8 cellular contexts compared by ENCODE assay signal in the genomic region with DNA sequence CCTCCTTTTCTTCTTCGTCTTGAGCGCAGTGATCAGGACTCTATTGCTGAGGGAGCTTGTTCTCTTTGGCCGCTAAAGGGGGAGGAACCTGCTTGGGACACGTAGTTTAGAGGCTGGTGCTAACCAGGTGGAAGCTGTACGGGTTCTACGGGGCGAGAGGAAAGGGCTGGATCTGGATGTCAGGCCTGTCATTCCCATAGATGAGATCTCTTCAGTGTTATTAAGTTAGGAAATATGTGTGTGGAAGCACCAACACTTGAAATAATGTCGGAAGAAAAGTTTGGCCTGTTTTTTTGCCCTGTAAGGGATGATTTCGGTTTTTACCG. TPM values are rescaled to one million over a fixed set of nuclear protein-coding genes. Genes with fewer than 3 reads are reported as not detected.
DNase-seq lines count a peak whose midpoint lies in the region; ATAC-seq and TF ChIP-seq lines count a peak whose summit lies in the region.

No MANE protein-coding gene starts in this region.

- H3K27me3 Mint-ChIP-seq in dendritic cell treated with granulocyte-macrophage colony-stimulating factor and Interleukin-4, amounts not matched to agents 40 ng/mL and 50 ng/mL, for 4 days, result no peaks in the 10 kb centered on the region

- H3K27ac ChIP-seq in SK-N-SH (ENCODE audit: low read depth in 2 of 2, low read length in 1 of 2) (peak overlapping the region; percentile 91 to 96), lower lobe of right lung (peak overlapping the region; percentile 90), subcutaneous abdominal adipose tissue (ENCODE audit: low read depth, low read length) (peak overlapping the region; percentile 91)

- CTCF ChIA-PET in SK-N-SH (lab: Yijun Ruan, JAX), result interaction anchor here (0.6 to 1.2 kb wide), 3 partner anchors 76 to 983 kb away, joined by 3 to 10 read pairs (median 4); no protein-coding TSS in a partner anchor

- no peaks in the 10 kb centered on the region for H3K9me2 ChIP-seq in SK-N-SH

- H3K9ac ChIP-seq in SK-N-SH (peak overlapping the region; percentile 94), subcutaneous abdominal adipose tissue (ENCODE audit: low read length in 5 of 5) (peak overlapping the region; percentile 77 to 97 (median 94))

- no peaks in the 10 kb centered on the region for H3K9me3 ChIP-seq in SK-N-SH
- H3K9me3 ChIP-seq in lower lobe of right lung, result no peaks in the 10 kb centered on the region
- no peaks in the 10 kb centered on the region for H3K9me3 ChIP-seq in subcutaneous abdominal adipose tissue (ENCODE audit: control insufficient read depth in 5 of 5, low read length in 5 of 5)

- peaks cover 100% of the 10 kb centered on the region for H3K79me2 ChIP-seq in SK-N-SH (ENCODE audit: insufficient read depth)

- peak overlapping the region; percentile 95 for H3K4me2 ChIP-seq in SK-N-SH

- peaks cover 17% of the 10 kb centered on the region for H4K20me1 ChIP-seq in SK-N-SH (ENCODE audit: insufficient read depth)

- no peaks in the 10 kb centered on the region for H3K9me3 Mint-ChIP-seq in dendritic cell treated with granulocyte-macrophage colony-stimulating factor and Interleukin-4, amounts not matched to agents 40 ng/mL and 50 ng/mL, for 4 days

- DNase-seq in Daoy (ENCODE audit: low read depth) (peak; percentile 17), SK-N-SH (peak; percentile 60), lower lobe of right lung (no peak), OCI-M2 (lab: John Stamatoyannopoulos, UW; ENCODE audit: unreplicated experiment) (no peak)

- intact Hi-C loops in dendritic cell treated with granulocyte-macrophage colony-stimulating factor and Interleukin-4, amounts not matched to agents 40 ng/mL and 50 ng/mL, for 4 days (cut with micrococcal nuclease), result loop anchor here (5.0 to 10.0 kb wide), 2 partner anchors 41 to 523 kb away; a partner anchor contains a TSS
- intact Hi-C loops in lower lobe of right lung (cut with DNase I), result no loop called here

- POLR2A ChIA-PET in SK-N-SH (lab: Yijun Ruan, JAX), result interaction anchor here (0.7 to 1.9 kb wide), 2 partner anchors 32 to 63 kb away, joined by 3 to 7 read pairs; a partner anchor contains a TSS

- no peak for TF ChIP-seq EP300 in SK-N-SH (IDR thresholded peaks at IDR 0.05; ENCODE audit: borderline replicate concordance in 1 of 2, low read depth in 1 of 2, low read length in 1 of 2)

- peak overlapping the region; percentile 94 for H3K4me3 Mint-ChIP-seq in dendritic cell treated with granulocyte-macrophage colony-stimulating factor and Interleukin-4, amounts not matched to agents 40 ng/mL and 50 ng/mL, for 4 days

- peaks cover 60% of the 10 kb centered on the region for H3K36me3 Mint-ChIP-seq in dendritic cell treated with granulocyte-macrophage colony-stimulating factor and Interleukin-4, amounts not matched to agents 40 ng/mL and 50 ng/mL, for 4 days (ENCODE audit: low read depth)

- 2% methylated on average over 10 of the region's 10 CpGs for WGBS in SK-N-SH (ENCODE audit: low lambda C conversion rate)

- H3K4me1 Mint-ChIP-seq in dendritic cell treated with granulocyte-macrophage colony-stimulating factor and Interleukin-4, amounts not matched to agents 40 ng/mL and 50 ng/mL, for 4 days (ENCODE audit: low read depth), result peaks cover 44% of the 10 kb centered on the region

- H3K4me1 ChIP-seq in SK-N-SH (ENCODE audit: control insufficient read depth in 1 of 2, insufficient read depth in 2 of 2, low read depth in 1 of 2, low read length in 1 of 2) (peaks cover 0 to 18% of the 10 kb centered on the region in 2 experiments; a peak in 2 of 4 replicates), lower lobe of right lung (peaks cover 35% of the 10 kb centered on the region), subcutaneous abdominal adipose tissue (ENCODE audit: control insufficient read depth in 5 of 5, insufficient read depth in 5 of 5, low read length in 5 of 5) (peaks cover 6 to 42% (median 38%) of the 10 kb centered on the region in 5 donors)

- H3K4me3 ChIP-seq in SK-N-SH (ENCODE audit: low read depth in 2 of 2, low read length in 1 of 2) (peak overlapping the region; percentile 75 to 80), lower lobe of right lung (peak overlapping the region; percentile 91), subcutaneous abdominal adipose tissue (ENCODE audit: low read depth in 1 of 5, low read length in 5 of 5) (peak overlapping the region; percentile 90 to 100 (median 97))

- ATAC-seq in GM19395 (IDR thresholded peaks at IDR 0.05; ENCODE audit: unreplicated experiment) (peak; percentile 61), HG03378 (IDR thresholded peaks at IDR 0.05; ENCODE audit: unreplicated experiment) (peak; percentile 52), lower lobe of right lung (peak; percentile 72 to 81)

- H3F3A ChIP-seq in SK-N-SH (replicated peaks; ENCODE audit: insufficient read depth), result no peaks in the 10 kb centered on the region

- peak overlapping the region; percentile 86 for H2AFZ ChIP-seq in SK-N-SH (ENCODE audit: low read depth)

- peak overlapping the region; percentile 87 for H3K27ac Mint-ChIP-seq in dendritic cell treated with granulocyte-macrophage colony-stimulating factor and Interleukin-4, amounts not matched to agents 40 ng/mL and 50 ng/mL, for 4 days

- H3K27me3 ChIP-seq in SK-N-SH (ENCODE audit: insufficient read depth), result no peaks in the 10 kb centered on the region
- no peaks in the 10 kb centered on the region for H3K27me3 ChIP-seq in lower lobe of right lung (ENCODE audit: low read depth)
- no peaks in the 10 kb centered on the region for H3K27me3 ChIP-seq in subcutaneous abdominal adipose tissue (ENCODE audit: control insufficient read depth in 5 of 5, insufficient read depth in 4 of 5, low read length in 5 of 5)

- H3K36me3 ChIP-seq in SK-N-SH (replicated peaks in 1 of 2; ENCODE audit: control insufficient read depth in 1 of 2, insufficient read depth in 2 of 2, low read length in 1 of 2) (peaks cover 23 to 36% of the 10 kb centered on the region in 2 experiments), lower lobe of right lung (peaks cover 23% of the 10 kb centered on the region), subcutaneous abdominal adipose tissue (ENCODE audit: control insufficient read depth in 5 of 5, insufficient read depth in 5 of 5, low read length in 5 of 5) (peaks cover 9 to 23% (median 17%) of the 10 kb centered on the region in 5 donors)

- no peak for TF ChIP-seq RAD21 in SK-N-SH (IDR thresholded peaks at IDR 0.05; ENCODE audit: low read length)

- TF ChIP-seq CTCF in SK-N-SH (IDR thresholded peaks at IDR 0.05) (no peak), lower lobe of right lung (IDR thresholded peaks at IDR 0.05) (no peak)

TF ChIP-seq in SK-N-SH, 30 proteins besides CTCF, POLR2A, EP300 and RAD21 (continues in another document):
- 0 out of 2 replicates have a peak, but pooled peaks have one; percentile 27 for TF ChIP-seq SIN3A (IDR thresholded peaks at IDR 0.05; ENCODE audit: borderline replicate concordance, low read depth, low read length)
- TF ChIP-seq, protein P1, sequence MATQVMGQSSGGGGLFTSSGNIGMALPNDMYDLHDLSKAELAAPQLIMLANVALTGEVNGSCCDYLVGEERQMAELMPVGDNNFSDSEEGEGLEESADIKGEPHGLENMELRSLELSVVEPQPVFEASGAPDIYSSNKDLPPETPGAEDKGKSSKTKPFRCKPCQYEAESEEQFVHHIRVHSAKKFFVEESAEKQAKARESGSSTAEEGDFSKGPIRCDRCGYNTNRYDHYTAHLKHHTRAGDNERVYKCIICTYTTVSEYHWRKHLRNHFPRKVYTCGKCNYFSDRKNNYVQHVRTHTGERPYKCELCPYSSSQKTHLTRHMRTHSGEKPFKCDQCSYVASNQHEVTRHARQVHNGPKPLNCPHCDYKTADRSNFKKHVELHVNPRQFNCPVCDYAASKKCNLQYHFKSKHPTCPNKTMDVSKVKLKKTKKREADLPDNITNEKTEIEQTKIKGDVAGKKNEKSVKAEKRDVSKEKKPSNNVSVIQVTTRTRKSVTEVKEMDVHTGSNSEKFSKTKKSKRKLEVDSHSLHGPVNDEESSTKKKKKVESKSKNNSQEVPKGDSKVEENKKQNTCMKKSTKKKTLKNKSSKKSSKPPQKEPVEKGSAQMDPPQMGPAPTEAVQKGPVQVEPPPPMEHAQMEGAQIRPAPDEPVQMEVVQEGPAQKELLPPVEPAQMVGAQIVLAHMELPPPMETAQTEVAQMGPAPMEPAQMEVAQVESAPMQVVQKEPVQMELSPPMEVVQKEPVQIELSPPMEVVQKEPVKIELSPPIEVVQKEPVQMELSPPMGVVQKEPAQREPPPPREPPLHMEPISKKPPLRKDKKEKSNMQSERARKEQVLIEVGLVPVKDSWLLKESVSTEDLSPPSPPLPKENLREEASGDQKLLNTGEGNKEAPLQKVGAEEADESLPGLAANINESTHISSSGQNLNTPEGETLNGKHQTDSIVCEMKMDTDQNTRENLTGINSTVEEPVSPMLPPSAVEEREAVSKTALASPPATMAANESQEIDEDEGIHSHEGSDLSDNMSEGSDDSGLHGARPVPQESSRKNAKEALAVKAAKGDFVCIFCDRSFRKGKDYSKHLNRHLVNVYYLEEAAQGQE (IDR thresholded peaks at IDR 0.05; ENCODE audit: low read depth, low read length), result no peak
- TF ChIP-seq, protein P2, sequence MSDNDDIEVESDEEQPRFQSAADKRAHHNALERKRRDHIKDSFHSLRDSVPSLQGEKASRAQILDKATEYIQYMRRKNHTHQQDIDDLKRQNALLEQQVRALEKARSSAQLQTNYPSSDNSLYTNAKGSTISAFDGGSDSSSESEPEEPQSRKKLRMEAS (IDR thresholded peaks at IDR 0.05; ENCODE audit: low read depth), result peak; percentile 0; the same call in 1 of the 2 replicates
- no peak for TF ChIP-seq ELF1 (IDR thresholded peaks at IDR 0.05)
- TF ChIP-seq GATA2 (CRISPR knock-in tag; IDR thresholded peaks at IDR 0.05), result no peak
- no peak for TF ChIP-seq EZH2phosphoT487 (IDR thresholded peaks at IDR 0.05; ENCODE audit: borderline replicate concordance, low read depth)

RNA-seq across cellular contexts. Expression of a gene that starts 0.6 kb away (rescaled TPM):
- total RNA-seq in Daoy (2014; rRNA removed; shearing (Covaris generic)), result 41.2 and 44.5 TPM in 2 replicates
- 47.6 and 69.2 TPM in 2 replicates for polyA plus RNA-seq in SK-N-SH (2012; rRNA removed)
- 72.2 and 72.4 TPM in 2 replicates for polyA plus RNA-seq in SK-N-SH (2012; cell fraction: cytosol; rRNA removed)
- polyA plus RNA-seq in SK-N-SH (2012; cell fraction: nucleus; rRNA removed), result 20.1 and 65.7 TPM in 2 replicates
- total RNA-seq in lower lobe of right lung, result 77.7 TPM

RNA-seq across cellular contexts. Expression of a gene that starts 32.0 kb away (rescaled TPM):
- 54.3 and 71.5 TPM in 2 replicates for total RNA-seq in Daoy (2014; rRNA removed; shearing (Covaris generic))
- polyA plus RNA-seq in SK-N-SH (2012; rRNA removed), result 90.0 and 124 TPM in 2 replicates
- 125 and 132 TPM in 2 replicates for polyA plus RNA-seq in SK-N-SH (2012; cell fraction: cytosol; rRNA removed)
- 48.7 and 102 TPM in 2 replicates for polyA plus RNA-seq in SK-N-SH (2012; cell fraction: nucleus; rRNA removed)
- 21.0 TPM for total RNA-seq in lower lobe of right lung

RNA-seq across cellular contexts. Expression of a gene that starts 32.6 kb away (rescaled TPM):
- total RNA-seq in Daoy (2014; rRNA removed; shearing (Covaris generic)), result 22.3 and 26.3 TPM in 2 replicates
- 7.4 and 9.5 TPM in 2 replicates for polyA plus RNA-seq in SK-N-SH (2012; rRNA removed)
- 11.3 and 11.9 TPM in 2 replicates for polyA plus RNA-seq in SK-N-SH (2012; cell fraction: cytosol; rRNA removed)
- 4.8 and 9.3 TPM in 2 replicates for polyA plus RNA-seq in SK-N-SH (2012; cell fraction: nucleus; rRNA removed)
- total RNA-seq in lower lobe of right lung, result 4.7 TPM

RNA-seq across cellular contexts. Expression of a gene that starts 37.5 kb away (rescaled TPM):
- 0.11 and 0.51 TPM in 2 replicates for total RNA-seq in Daoy (2014; rRNA removed; shearing (Covaris generic))
- polyA plus RNA-seq in SK-N-SH (2012; rRNA removed), result not detected in 2 replicates
- not detected in 2 replicates for polyA plus RNA-seq in SK-N-SH (2012; cell fraction: cytosol; rRNA removed)
- not detected in 2 replicates for polyA plus RNA-seq in SK-N-SH (2012; cell fraction: nucleus; rRNA removed)
- total RNA-seq in lower lobe of right lung, result not detected

Comparison
In these comparisons a context has a peak if more than half of its experiments do, and no peak if none do; other contexts are left out.
1. DNase-seq: peak in Daoy (single experiment) and SK-N-SH (single experiment); none in lower lobe of right lung (single experiment) and OCI-M2 (single experiment).
2. Peak in every context shown above with its lines, with median percentiles within 50 percentile points of each other: ATAC-seq, H3K27ac ChIP-seq and H3K4me3 ChIP-seq.